In genomic region chr9:109014267-109015025, GRCh38 we compare ENCODE assay signal across 8 cellular contexts. TPM values are rescaled to one million over a fixed set of nuclear protein-coding genes. Genes with fewer than 3 reads are reported as not detected.
A peak's percentile ranks its signal among the peaks of the same experiment; 100 is the strongest.
DNase-seq lines count a peak whose midpoint lies in the region; ATAC-seq and TF ChIP-seq lines count a peak whose summit lies in the region.

No MANE protein-coding gene starts in this region.

- peak overlapping the region; percentile 69; the same call in 1 of the 2 replicates for H3K27ac ChIP-seq in IMR-90 (ENCODE audit: insufficient read depth, low read length)
- peak overlapping the region; percentile 69 for H3K27ac ChIP-seq in angular gyrus (ENCODE audit: low read depth, low read length)

- H2AK5ac ChIP-seq in IMR-90 (ENCODE audit: low read depth, low read length): peak overlapping the region; percentile 79

- DNase-seq in IMR-90: peak; percentile 78
- DNase-seq in iPS-NIHi7 (ENCODE audit: extremely low spot score): peak; percentile 20
- DNase-seq in stimulated activated CD8-positive, alpha-beta memory T cell treated with anti-CD3 and anti-CD28 coated beads, Interleukin-4, amount 100 ng/mL, for 48 hours: no peak
- DNase-seq in NCI-H345 treated with DMSO at 0.1 percent for 48 hours (lab: John Stamatoyannopoulos, UW; ENCODE audit: unreplicated experiment): no peak

- TF ChIP-seq RAD21 in IMR-90 (IDR thresholded peaks at IDR 0.05; ENCODE audit: low read length): no peak

- H3K9ac ChIP-seq in IMR-90 (ENCODE audit: low read depth, low read length): no peak overlapping the region

- peak overlapping the region; percentile 20; the same call in 1 of the 2 replicates for H3K14ac ChIP-seq in IMR-90 (replicated peaks; ENCODE audit: low read depth, low read length)

- WGBS in IMR-90 (ENCODE audit: extremely low coverage in 2 of 2, insufficient read length in 1 of 2), 2 experiments: 52% methylated on average over 6 of the region's 11 CpGs; no CpG with 5 or more reads in 1 of the 2 experiments

- H3K4me1 Mint-ChIP-seq in stimulated activated memory B cell treated with anti-CD40 and anti-IgM and Interleukin-4, amounts not matched to agents 10 μg/mL and 1 μg/mL and 100 μg/mL, for 72 hours: peaks cover 43% of the 10 kb centered on the region

- POLR2A ChIA-PET in IMR-90 (lab: Charles Lee; ENCODE audit: unreplicated experiment): no interaction called here

- H3K4me3 ChIP-seq in IMR-90 (ENCODE audit: insufficient read depth, low read depth, low read length): no peak overlapping the region

- H3K27me3 ChIP-seq in IMR-90 (ENCODE audit: control insufficient read depth, insufficient read depth, low read length): no peaks in the 10 kb centered on the region

- H3K4me3 Mint-ChIP-seq in stimulated activated memory B cell treated with anti-CD40 and anti-IgM and Interleukin-4, amounts not matched to agents 10 μg/mL and 1 μg/mL and 100 μg/mL, for 72 hours: peak overlapping the region; percentile 83

- no peak overlapping the region for H2AFZ ChIP-seq in IMR-90 (replicated peaks; ENCODE audit: low read length, poor library complexity)

- 0 out of 3 replicates have a peak overlapping the region, but pooled peaks have one; percentile 2 for H2BK15ac ChIP-seq in IMR-90 (ENCODE audit: low read depth, low read length)

- peak overlapping the region; percentile 64 for H3K23ac ChIP-seq in IMR-90 (ENCODE audit: low read depth, low read length)

- H4K8ac ChIP-seq in IMR-90 (ENCODE audit: low read depth in 2 of 2, low read length in 2 of 2): 0 out of 4 replicates have a peak overlapping the region, but pooled peaks of 1 of the 2 experiments have one; percentile 31

- peak overlapping the region; percentile 13 for H4K91ac ChIP-seq in IMR-90 (ENCODE audit: insufficient read depth, low read depth, low read length)

- H3K4me2 ChIP-seq in IMR-90 (ENCODE audit: low read depth, low read length): peak overlapping the region; percentile 98

- H3K36me3 Mint-ChIP-seq in stimulated activated memory B cell treated with anti-CD40 and anti-IgM and Interleukin-4, amounts not matched to agents 10 μg/mL and 1 μg/mL and 100 μg/mL, for 72 hours: peaks cover 7% of the 10 kb centered on the region

- no peaks in the 10 kb centered on the region for H3K9me3 ChIP-seq in IMR-90 (ENCODE audit: control insufficient read depth, insufficient read depth, low read length)

- H3K4ac ChIP-seq in IMR-90 (ENCODE audit: low read depth, low read length): peak overlapping the region; percentile 5

- H3K18ac ChIP-seq in IMR-90 (ENCODE audit: low read depth, low read length): no peak overlapping the region

- no peak for TF ChIP-seq POLR2A in IMR-90 (IDR thresholded peaks at IDR 0.05; ENCODE audit: low read depth, low read length)

- no peak for TF ChIP-seq CTCF in IMR-90 (conservative IDR thresholded peaks at IDR 0.05; ENCODE audit: low read depth, low read length)

- H2BK120ac ChIP-seq in IMR-90 (ENCODE audit: low read depth, low read length): peak overlapping the region; percentile 1

- CTCF ChIA-PET in IMR-90 (lab: Yijun Ruan, JAX): interaction anchor here (1.2 kb wide), 1 partner anchor 8 kb away, joined by 4 read pairs; no protein-coding TSS in a partner anchor

- ATAC-seq in IMR-90 (ENCODE audit: low read depth) (peak; percentile 6), esophagus mucosa (no peak), HG03521 (IDR thresholded peaks at IDR 0.05; ENCODE audit: unreplicated experiment) (no peak)
- ATAC-seq in stimulated activated memory B cell treated with anti-CD40 and anti-IgM and Interleukin-4, amounts not matched to agents 10 μg/mL and 1 μg/mL and 100 μg/mL, for 72 hours: no peak

- intact Hi-C loops in IMR-90 (cut with micrococcal nuclease): loop anchor here (5.0 kb wide), 1 partner anchor 308 kb away; the partner anchor contains the start of gene EPB41L4B

- dilution Hi-C loops in IMR-90 (cut with HindIII; ENCODE audit: low sequenced_read_pairs, unreplicated experiment): no loop called here

- peaks cover 18% of the 10 kb centered on the region for H4K20me1 ChIP-seq in IMR-90 (ENCODE audit: insufficient read depth, low read length)

- in situ Hi-C loops in IMR-90 (cut with MboI; ENCODE audit: low sequenced_read_pairs): no loop called here

- peak overlapping the region; percentile 76 for H3K27ac Mint-ChIP-seq in stimulated activated memory B cell treated with anti-CD40 and anti-IgM and Interleukin-4, amounts not matched to agents 10 μg/mL and 1 μg/mL and 100 μg/mL, for 72 hours

- H3K9me3 Mint-ChIP-seq in stimulated activated memory B cell treated with anti-CD40 and anti-IgM and Interleukin-4, amounts not matched to agents 10 μg/mL and 1 μg/mL and 100 μg/mL, for 72 hours: no peaks in the 10 kb centered on the region

- peak overlapping the region; percentile 83 for H2BK5ac ChIP-seq in IMR-90 (ENCODE audit: low read depth, low read length, poor library complexity, severe bottlenecking)

- H3K27me3 Mint-ChIP-seq in stimulated activated memory B cell treated with anti-CD40 and anti-IgM and Interleukin-4, amounts not matched to agents 10 μg/mL and 1 μg/mL and 100 μg/mL, for 72 hours: peaks cover 16% of the 10 kb centered on the region

- H3K36me3 ChIP-seq in IMR-90 (ENCODE audit: control insufficient read depth, insufficient read depth, low read length): peaks cover 3% of the 10 kb centered on the region

- peaks cover 15% of the 10 kb centered on the region for H3K4me1 ChIP-seq in IMR-90 (ENCODE audit: control insufficient read depth, insufficient read depth, low read length)

- H4K5ac ChIP-seq in IMR-90 (ENCODE audit: low read depth, low read length): no peak overlapping the region; the same call in 1 of the 2 replicates

- peaks cover 10 to 33% of the 10 kb centered on the region in 2 experiments for H3K79me1 ChIP-seq in IMR-90 (ENCODE audit: low read depth in 1 of 2, low read length in 2 of 2)

- no TSS peak for BruUV-seq in IMR-90 (replicated peaks; lab: Mats Ljungman, UMichigan)

- H2AK9ac ChIP-seq in IMR-90 (replicated peaks; ENCODE audit: low read depth, low read length, poor library complexity): no peak overlapping the region

- peaks cover 5% of the 10 kb centered on the region for H3K9me1 ChIP-seq in IMR-90 (ENCODE audit: insufficient read depth, low read length)

- no peak overlapping the region for H2BK20ac ChIP-seq in IMR-90 (ENCODE audit: low read depth, low read length)

- H3K56ac ChIP-seq in IMR-90 (ENCODE audit: extremely low read depth, insufficient read depth, low read length): no peak overlapping the region

TF ChIP-seq in IMR-90, 13 proteins besides CTCF, POLR2A, EP300 and RAD21:
- peak; percentile 64; the same call in 1 of the 2 replicates for TF ChIP-seq CEBPB (IDR thresholded peaks at IDR 0.05; ENCODE audit: low read depth, low read length)
- TF ChIP-seq MAFK (IDR thresholded peaks at IDR 0.05; ENCODE audit: low read depth, low read length): 0 out of 2 replicates have a peak, but pooled peaks have one; percentile 18
- no peak for TF ChIP-seq RFX5 (IDR thresholded peaks at IDR 0.05; ENCODE audit: low read depth, low read length)
- TF ChIP-seq MAZ (IDR thresholded peaks at IDR 0.05; ENCODE audit: borderline replicate concordance, low read depth, low read length): no peak
- TF ChIP-seq MXI1 (IDR thresholded peaks at IDR 0.05; ENCODE audit: borderline replicate concordance, low read depth, low read length): peak; percentile 15; the same call in 1 of the 2 replicates

RNA-seq across cellular contexts. Expression of gene CTNNAL1, which starts 1.1 kb away (rescaled TPM):
- total RNA-seq in IMR-90 (2012; rRNA removed): 131 and 186 TPM in 2 replicates
- polyA plus RNA-seq in IMR-90 (2012; rRNA removed): 60.4 and 72.3 TPM in 2 replicates
- polyA plus RNA-seq in IMR-90 (2012; cell fraction: cytosol; rRNA removed): 24.4 and 58.0 TPM in 2 replicates
- polyA plus RNA-seq in IMR-90 (2012; cell fraction: nucleus; rRNA removed; ENCODE audit: low replicate concordance): 9.8 and 39.6 TPM in 2 replicates
- total RNA-seq in esophagus mucosa: 8.8 TPM

Comparison
In these comparisons a context has a peak if more than half of its experiments do, and no peak if none do; other contexts are left out.
1. DNase-seq: peak in IMR-90 (single experiment) and iPS-NIHi7 (single experiment); none in stimulated activated CD8-positive, alpha-beta memory T cell treated with anti-CD3 and anti-CD28 coated beads, Interleukin-4, amount 100 ng/mL, for 48 hours (single experiment) and NCI-H345 treated with DMSO at 0.1 percent for 48 hours (single experiment).
2. RNA of gene CTNNAL1, which starts 1.1 kb away (total RNA-seq): 131 to 186 TPM in IMR-90; 8.8 TPM in esophagus mucosa (single experiment); every median in the first group is over 10 times any median in the second.